Comparison of ENCODE assay signal across 1 cellular context in genomic region chr2:42045956-42046748, GRCh38.
TF ChIP-seq lines count a peak whose summit lies in the region.

No MANE protein-coding gene starts in this region.

TF ChIP-seq in WTC11, 78 proteins besides CTCF, POLR2A, EP300 and RAD21 (continued from another document):
- TF ChIP-seq, protein P1, sequence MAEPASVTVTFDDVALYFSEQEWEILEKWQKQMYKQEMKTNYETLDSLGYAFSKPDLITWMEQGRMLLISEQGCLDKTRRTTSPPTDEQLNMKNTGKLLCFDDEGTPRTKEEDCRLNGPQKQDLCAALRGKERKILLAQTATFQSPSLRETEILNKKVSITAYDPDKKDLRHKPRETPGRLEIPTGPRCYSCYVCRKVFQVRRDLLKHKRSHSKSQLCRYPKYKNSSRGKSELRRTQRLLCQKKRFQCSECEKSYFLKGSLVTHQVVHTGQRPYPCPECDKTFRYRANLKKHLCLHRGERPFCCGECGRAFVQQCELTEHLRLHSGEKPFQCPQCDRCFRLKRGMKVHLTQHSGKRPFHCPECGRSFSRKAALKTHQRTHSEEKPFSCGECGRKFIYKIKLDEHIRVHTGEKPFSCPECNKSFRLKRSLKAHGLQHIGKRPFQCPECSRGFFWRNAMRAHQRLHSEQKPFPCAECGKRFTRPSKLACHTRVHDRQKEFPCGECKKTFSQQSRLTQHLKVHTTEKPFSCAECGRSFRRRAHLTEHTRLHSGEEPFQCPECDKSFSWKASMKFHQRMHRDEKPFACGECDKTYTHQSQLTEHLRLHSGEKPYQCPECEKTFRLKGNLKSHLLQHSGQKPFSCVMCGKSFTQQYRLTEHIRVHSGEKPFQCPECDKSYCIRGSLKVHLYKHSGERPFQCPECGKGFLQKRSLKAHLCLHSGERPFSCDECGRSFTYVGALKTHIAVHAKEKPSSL (CRISPR knock-in tag; conservative IDR thresholded peaks at IDR 0.05) = no peak
- TF ChIP-seq MYBL2 (CRISPR knock-in tag; IDR thresholded peaks at IDR 0.05) (no peak), ZNF671 (CRISPR knock-in tag; IDR thresholded peaks at IDR 0.05) (no peak), PRRX2 (CRISPR knock-in tag; IDR thresholded peaks at IDR 0.05) (no peak), RELA (CRISPR knock-in tag; IDR thresholded peaks at IDR 0.05; ENCODE audit: borderline replicate concordance) (no peak), ETV6 (CRISPR knock-in tag; IDR thresholded peaks at IDR 0.05) (no peak), CREB1 (CRISPR knock-in tag; IDR thresholded peaks at IDR 0.05) (no peak), TP53 (CRISPR knock-in tag; IDR thresholded peaks at IDR 0.05) (0 out of 2 replicates have a peak, but pooled peaks have one; percentile 4)
